20 cellular contexts compared by ENCODE assay signal in the genomic region with DNA sequence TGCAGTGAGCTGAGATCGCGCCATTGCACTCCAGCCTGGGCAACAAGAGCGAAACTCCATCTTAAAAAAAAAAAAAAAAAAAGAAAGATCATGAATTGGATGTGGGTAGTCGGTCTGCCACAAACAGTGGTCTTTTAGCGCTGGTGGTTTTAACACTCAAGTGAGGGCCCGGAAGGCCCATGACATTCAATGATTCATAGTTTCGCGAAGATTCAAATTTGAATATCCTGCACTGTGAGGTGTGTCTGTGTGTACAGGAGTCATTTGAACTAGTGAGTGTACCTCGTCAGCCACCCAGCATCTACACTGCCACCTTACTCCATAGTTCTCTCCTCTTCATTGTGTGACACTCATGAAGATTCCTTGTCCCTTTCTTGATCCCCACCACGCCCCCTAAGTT. TPM values are rescaled to one million over a fixed set of nuclear protein-coding genes. Genes with fewer than 3 reads are reported as not detected.
DNase-seq lines count a peak whose midpoint lies in the region; ATAC-seq lines count a peak whose summit lies in the region.
"Had no signal": no experiment of that assay in that cellular context is flagged by ENCODE, and none has a peak within 500 bp of the region (broad histone marks: within the 10 kb centered on the region; RNA-seq: fewer than 3 reads in every experiment).

No MANE protein-coding gene starts in this region.

- peaks cover 6% of the 10 kb centered on the region for H3K4me1 Mint-ChIP-seq in activated CD4-positive, alpha-beta T cell treated with anti-CD3 and anti-CD28 coated beads for 36 hours
- H3K4me1 Mint-ChIP-seq in activated CD4-positive, alpha-beta T cell treated with anti-CD3 and anti-CD28 coated beads, Interleukin-2, amount 10 ng/mL, durations not matched to agents 24 days and 14 days, result peaks cover 2% of the 10 kb centered on the region
- peaks cover 17% of the 10 kb centered on the region for H3K4me1 Mint-ChIP-seq in activated T-cell treated with anti-CD3 and anti-CD28 coated beads, Interleukin-2, amount 50 U/mL, for 72 hours (ENCODE audit: low read depth)

- POLR2A ChIA-PET in activated CD4-positive, alpha-beta T cell treated with anti-CD3 and anti-CD28 coated beads for 36 hours (lab: Charles Lee), result no interaction called here

- H3K27me3 Mint-ChIP-seq in activated CD4-positive, alpha-beta T cell treated with anti-CD3 and anti-CD28 coated beads for 36 hours, result peaks cover 21% of the 10 kb centered on the region
- H3K27me3 Mint-ChIP-seq in activated CD4-positive, alpha-beta T cell treated with anti-CD3 and anti-CD28 coated beads, Interleukin-2, amount 10 ng/mL, durations not matched to agents 24 days and 14 days, result peaks cover 16% of the 10 kb centered on the region
- H3K27me3 Mint-ChIP-seq in activated T-cell treated with anti-CD3 and anti-CD28 coated beads, Interleukin-2, amount 50 U/mL, for 72 hours (ENCODE audit: low read depth), result peaks cover 47% of the 10 kb centered on the region

- CTCF ChIA-PET in activated CD4-positive, alpha-beta T cell treated with anti-CD3 and anti-CD28 coated beads for 36 hours (lab: Charles Lee), result interaction anchor here (0.7 kb wide), 1 partner anchor 1872 kb away, joined by 4 read pairs; no protein-coding TSS in a partner anchor

- intact Hi-C loops in activated CD4-positive, alpha-beta T cell treated with anti-CD3 and anti-CD28 coated beads for 36 hours (cut with DNase I, micrococcal nuclease), result no loop called here
- intact Hi-C loops in activated CD4-positive, alpha-beta T cell treated with anti-CD3 and anti-CD28 coated beads, Interleukin-2, amount 10 ng/mL, durations not matched to agents 24 days and 14 days (cut with micrococcal nuclease), result no loop called here

- no peak overlapping the region for H3K4me3 Mint-ChIP-seq in activated CD4-positive, alpha-beta T cell treated with anti-CD3 and anti-CD28 coated beads for 36 hours
- H3K4me3 Mint-ChIP-seq in activated CD4-positive, alpha-beta T cell treated with anti-CD3 and anti-CD28 coated beads, Interleukin-2, amount 10 ng/mL, durations not matched to agents 24 days and 14 days, result no peak overlapping the region
- no peak overlapping the region for H3K4me3 Mint-ChIP-seq in activated T-cell treated with anti-CD3 and anti-CD28 coated beads, Interleukin-2, amount 50 U/mL, for 72 hours

- no peak overlapping the region for H3K27ac Mint-ChIP-seq in activated CD4-positive, alpha-beta T cell treated with anti-CD3 and anti-CD28 coated beads for 36 hours
- no peak overlapping the region for H3K27ac Mint-ChIP-seq in activated CD4-positive, alpha-beta T cell treated with anti-CD3 and anti-CD28 coated beads, Interleukin-2, amount 10 ng/mL, durations not matched to agents 24 days and 14 days
- no peak overlapping the region for H3K27ac Mint-ChIP-seq in activated T-cell treated with anti-CD3 and anti-CD28 coated beads, Interleukin-2, amount 50 U/mL, for 72 hours

- no peaks in the 10 kb centered on the region for H3K36me3 Mint-ChIP-seq in activated CD4-positive, alpha-beta T cell treated with anti-CD3 and anti-CD28 coated beads for 36 hours (ENCODE audit: low read depth)
- no peaks in the 10 kb centered on the region for H3K36me3 Mint-ChIP-seq in activated CD4-positive, alpha-beta T cell treated with anti-CD3 and anti-CD28 coated beads, Interleukin-2, amount 10 ng/mL, durations not matched to agents 24 days and 14 days (ENCODE audit: low read depth)
- H3K36me3 Mint-ChIP-seq in activated T-cell treated with anti-CD3 and anti-CD28 coated beads, Interleukin-2, amount 50 U/mL, for 72 hours (ENCODE audit: insufficient read depth in 2 of 2), result no peaks in the 10 kb centered on the region

- H3K9me3 Mint-ChIP-seq in activated CD4-positive, alpha-beta T cell treated with anti-CD3 and anti-CD28 coated beads for 36 hours (ENCODE audit: low read depth), result no peaks in the 10 kb centered on the region
- H3K9me3 Mint-ChIP-seq in activated CD4-positive, alpha-beta T cell treated with anti-CD3 and anti-CD28 coated beads, Interleukin-2, amount 10 ng/mL, durations not matched to agents 24 days and 14 days, result no peaks in the 10 kb centered on the region
- H3K9me3 Mint-ChIP-seq in activated T-cell treated with anti-CD3 and anti-CD28 coated beads, Interleukin-2, amount 50 U/mL, for 72 hours, result no peaks in the 10 kb centered on the region

- peak; percentile 41 for DNase-seq in activated CD4-positive, alpha-beta T cell treated with anti-CD3 and anti-CD28 coated beads for 36 hours
- DNase-seq in activated CD4-positive, alpha-beta T cell treated with anti-CD3 and anti-CD28 coated beads, Interleukin-2, amount 10 ng/mL, durations not matched to agents 24 days and 14 days, result no peak
- DNase-seq in CD1c-positive myeloid dendritic cell (ENCODE audit: extremely low spot score), result peak; percentile 12
- peak; percentile 37 to 55 for DNase-seq in activated T-cell treated with anti-CD3 and anti-CD28 coated beads, Interleukin-2, amount 50 U/mL, for 72 hours
- peak; percentile 9 for DNase-seq in stimulated activated CD8-positive, alpha-beta memory T cell treated with anti-CD3 and anti-CD28 coated beads, Interleukin-12 subunit alpha, Interleukin-12 subunit beta, amount 100 ng/mL, for 24 hours (ENCODE audit: extremely low read depth)
- DNase-seq in glomerular visceral epithelial cell (ENCODE audit: extremely low spot score), result no peak
- DNase-seq in NOMO-1 (lab: John Stamatoyannopoulos, UW; ENCODE audit: unreplicated experiment in 2 of 2), result no peak
- DNase-seq: amniotic stem cell, C1 segment of cervical spinal cord, DMS53, erythroblast, gastrocnemius medialis, NCI-H1092 treated with DMSO at 0.1 percent for 48 hours, NCI-H524, psoas muscle, Right ventricle myocardium superior, thyroid gland had no signal

- ATAC-seq in activated CD4-positive, alpha-beta T cell treated with anti-CD3 and anti-CD28 coated beads for 36 hours, result peak; percentile 96
- peak; percentile 98 to 99 for ATAC-seq in activated T-cell treated with anti-CD3 and anti-CD28 coated beads, Interleukin-2, amount 50 U/mL, for 72 hours (replicated peaks in 1 of 2)
- no peak for ATAC-seq in HG02870 (IDR thresholded peaks at IDR 0.05; ENCODE audit: unreplicated experiment)
- ATAC-seq: gastrocnemius medialis, psoas muscle had no signal

RNA-seq across cellular contexts. Expression of gene CFAP77, which starts 41.3 kb away (rescaled TPM):
- total RNA-seq in activated CD4-positive, alpha-beta T cell treated with anti-CD3 and anti-CD28 coated beads for 36 hours, result not detected
- not detected in 2 replicates for total RNA-seq in activated CD4-positive, alpha-beta T cell treated with anti-CD3 and anti-CD28 coated beads, Interleukin-2, amount 10 ng/mL, durations not matched to agents 24 days and 14 days
- not detected for total RNA-seq in activated T-cell treated with anti-CD3 and anti-CD28 coated beads, Interleukin-2, amount 50 U/mL, for 72 hours
- total RNA-seq: A172, gastrocnemius medialis, LHCN-M2, psoas muscle had no signal

RNA-seq across cellular contexts. Expression of gene TTF1, which starts 44.6 kb away (rescaled TPM):
- 10 to 100 TPM; 31.9 to 33.4 TPM for total RNA-seq in activated CD4-positive, alpha-beta T cell treated with anti-CD3 and anti-CD28 coated beads for 36 hours
- 33.6 and 34.8 TPM in 2 replicates for total RNA-seq in activated CD4-positive, alpha-beta T cell treated with anti-CD3 and anti-CD28 coated beads, Interleukin-2, amount 10 ng/mL, durations not matched to agents 24 days and 14 days
- 10 to 100 TPM; 23.0 to 23.3 TPM for total RNA-seq in activated T-cell treated with anti-CD3 and anti-CD28 coated beads, Interleukin-2, amount 50 U/mL, for 72 hours

Comparison
In these comparisons a context has a peak if more than half of its experiments do, and no peak if none do; other contexts are left out.
1. DNase-seq: peak in activated CD4-positive, alpha-beta T cell treated with anti-CD3 and anti-CD28 coated beads for 36 hours (single experiment), CD1c-positive myeloid dendritic cell (single experiment), activated T-cell treated with anti-CD3 and anti-CD28 coated beads, Interleukin-2, amount 50 U/mL, for 72 hours (2 of 2) and stimulated activated CD8-positive, alpha-beta memory T cell treated with anti-CD3 and anti-CD28 coated beads, Interleukin-12 subunit alpha, Interleukin-12 subunit beta, amount 100 ng/mL, for 24 hours (single experiment); none in activated CD4-positive, alpha-beta T cell treated with anti-CD3 and anti-CD28 coated beads, Interleukin-2, amount 10 ng/mL, durations not matched to agents 24 days and 14 days (single experiment), glomerular visceral epithelial cell (single experiment) and NOMO-1 (0 of 2).